8 cellular contexts compared by ENCODE assay signal in the genomic region with DNA sequence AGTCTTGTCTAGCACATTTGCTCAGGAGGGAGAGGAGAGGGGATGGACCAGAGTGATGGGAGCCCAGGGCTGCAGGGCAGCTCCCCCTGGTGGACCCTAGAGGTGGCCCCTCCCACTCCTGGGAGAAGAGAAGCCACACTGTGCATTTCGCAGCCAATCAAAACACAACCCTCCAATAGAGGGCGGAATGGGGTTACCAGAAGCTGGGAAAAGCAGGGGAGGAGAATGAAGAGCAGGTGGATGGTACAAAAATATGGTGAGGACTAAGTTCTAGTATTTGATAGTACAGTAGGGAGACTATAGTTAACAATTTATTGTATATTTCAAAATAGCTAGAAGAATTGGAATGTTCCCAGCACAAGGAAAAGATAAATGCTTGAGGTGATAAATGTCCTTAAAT. TPM values are rescaled to one million over a fixed set of nuclear protein-coding genes. Genes with fewer than 3 reads are reported as not detected.
DNase-seq lines count a peak whose midpoint lies in the region; ATAC-seq and TF ChIP-seq lines count a peak whose summit lies in the region.

No MANE protein-coding gene starts in this region.

- H4K8ac ChIP-seq in H9 (replicated peaks; ENCODE audit: insufficient read length, low read depth, low read length) = no peak overlapping the region

- H2BK20ac ChIP-seq in H9 (ENCODE audit: low read depth, low read length, poor library complexity, severe bottlenecking) = no peak overlapping the region

- H3K27me3 Mint-ChIP-seq in H9 (ENCODE audit: low read depth) = no peaks in the 10 kb centered on the region; the same call in 1 of the 2 replicates

- no peak overlapping the region for H2AK5ac ChIP-seq in H9 (ENCODE audit: insufficient read length, low read length)

- H2BK15ac ChIP-seq in H9 (ENCODE audit: low read depth, low read length) = no peak overlapping the region

- no CpG with 5 or more reads among the region's 2 CpGs for WGBS in H9 (ENCODE audit: extremely low coverage, insufficient read length, low lambda C conversion rate)
- WGBS in body of pancreas, 2 donors = 21 to 56% methylated on average over 2 of the region's 2 CpGs
- WGBS in smooth muscle cell (ENCODE audit: low lambda C conversion rate) = 23% methylated on average over 2 of the region's 2 CpGs

- no peak overlapping the region for H3K27ac Mint-ChIP-seq in H9

- peak; percentile 84 for ATAC-seq in body of pancreas
- no peak for ATAC-seq in GM18519 (IDR thresholded peaks at IDR 0.05; ENCODE audit: low FRiP score, unreplicated experiment)

- no peaks in the 10 kb centered on the region for H3K79me1 ChIP-seq in H9 (ENCODE audit: insufficient read depth, low read depth, low read length, poor library complexity, severe bottlenecking)

- no peaks in the 10 kb centered on the region for H3K23me2 ChIP-seq in H9 (ENCODE audit: insufficient read length, low read depth, low read length, poor library complexity, severe bottlenecking)

- peaks cover 12 to 23% of the 10 kb centered on the region in 2 donors for H3K36me3 ChIP-seq in body of pancreas (replicated peaks in 1 of 2; ENCODE audit: insufficient read depth in 1 of 2, low read depth in 2 of 2)
- H3K36me3 ChIP-seq in smooth muscle cell (ENCODE audit: low read depth) = no peaks in the 10 kb centered on the region

- H3K79me2 ChIP-seq in H9 (ENCODE audit: insufficient read depth, low read length) (no peaks in the 10 kb centered on the region), smooth muscle cell (ENCODE audit: low read depth) (no peaks in the 10 kb centered on the region)

- peaks cover 3 to 5% of the 10 kb centered on the region in 2 experiments; a peak in 2 of 4 replicates for H3K4me1 Mint-ChIP-seq in H9

- H3K27me3 ChIP-seq in H9 (ENCODE audit: insufficient read depth, low read length) = no peaks in the 10 kb centered on the region
- H3K27me3 ChIP-seq in body of pancreas = no peaks in the 10 kb centered on the region
- no peaks in the 10 kb centered on the region for H3K27me3 ChIP-seq in smooth muscle cell (ENCODE audit: low read depth)

- H4K5ac ChIP-seq in H9 (ENCODE audit: insufficient read length, low read depth, low read length) = no peak overlapping the region

- no peak overlapping the region for H3K27ac ChIP-seq in H9 (ENCODE audit: insufficient read length, low read depth, low read length)
- H3K27ac ChIP-seq in body of pancreas = no peak overlapping the region
- H3K27ac ChIP-seq in smooth muscle cell (ENCODE audit: low read depth) = no peak overlapping the region

- no peak overlapping the region for H2BK12ac ChIP-seq in H9 (ENCODE audit: insufficient read length, low read depth, low read length)

- no peak overlapping the region for H3K9ac ChIP-seq in H9 (ENCODE audit: extremely low read depth, insufficient read length, low read length)
- no peak overlapping the region for H3K9ac ChIP-seq in smooth muscle cell (ENCODE audit: low read depth)

- peak; percentile 98 for TF ChIP-seq CTCF in H9 (conservative IDR thresholded peaks at IDR 0.05)
- peak; percentile 53 to 85 (median 74) for TF ChIP-seq CTCF in body of pancreas (IDR thresholded peaks at IDR 0.05)
- TF ChIP-seq CTCF in smooth muscle cell (IDR thresholded peaks at IDR 0.05; ENCODE audit: borderline replicate concordance, insufficient read depth, poor library complexity, severe bottlenecking) = peak; percentile 86

- peaks cover 21% of the 10 kb centered on the region for H3F3A ChIP-seq in smooth muscle cell (ENCODE audit: low read depth)

- H3K56ac ChIP-seq in H9 (ENCODE audit: insufficient read length, low read depth, low read length) = no peak overlapping the region

- H3K4me3 Mint-ChIP-seq in H9 = no peak overlapping the region

- no peak overlapping the region for H2BK5ac ChIP-seq in H9 (ENCODE audit: insufficient read length, low read length)

- no peak overlapping the region for H3K14ac ChIP-seq in H9 (ENCODE audit: insufficient read depth, low read length)

- H3K4me2 ChIP-seq in H9 (ENCODE audit: insufficient read depth, insufficient read length, low read length) (no peak overlapping the region), smooth muscle cell (no peak overlapping the region)

- H3K36me3 Mint-ChIP-seq in H9 (ENCODE audit: insufficient read depth in 1 of 3, low read depth in 3 of 3) = peaks cover 22 to 64% (median 40%) of the 10 kb centered on the region in 3 experiments; a peak in 6 of 7 replicates

- H3K4me1 ChIP-seq in H9 (ENCODE audit: insufficient read depth, low read length) (no peaks in the 10 kb centered on the region), body of pancreas (peaks cover 12% of the 10 kb centered on the region), smooth muscle cell (ENCODE audit: low read depth) (no peaks in the 10 kb centered on the region)

- H3K4me3 ChIP-seq in body of pancreas (no peak overlapping the region), smooth muscle cell (no peak overlapping the region)

- H2BK120ac ChIP-seq in H9 (ENCODE audit: low read depth, low read length, poor library complexity, severe bottlenecking) = no peak overlapping the region

- peak; percentile 21 for DNase-seq in DMS79 treated with DMSO at 0.1 percent for 48 hours (lab: John Stamatoyannopoulos, UW)
- peak; percentile 90 for DNase-seq in H9
- DNase-seq in NCI-H1436 (lab: John Stamatoyannopoulos, UW) = peak; percentile 86
- DNase-seq in T-helper 1 cell = peak; percentile 26 to 54 (median 42)
- peak; percentile 61 to 83 (median 76) for DNase-seq in body of pancreas
- DNase-seq in iPS DF 19.7 (ENCODE audit: low read depth, low spot score) = peak; percentile 60
- DNase-seq in smooth muscle cell (lab: John Stamatoyannopoulos, UW; ENCODE audit: unreplicated experiment) = peak; percentile 38

- H3T11ph ChIP-seq in H9 (ENCODE audit: low read length) = no peak overlapping the region

- H2AFZ ChIP-seq in H9 (ENCODE audit: low read length) (no peak overlapping the region), smooth muscle cell (ENCODE audit: low read depth) (no peak overlapping the region)

- intact Hi-C loops in body of pancreas (cut with DNase I) = no loop called here

- H4K91ac ChIP-seq in H9 (ENCODE audit: insufficient read length, low read depth, low read length) = no peak overlapping the region

- H3K18ac ChIP-seq in H9 (ENCODE audit: insufficient read length, low read depth, low read length) = no peak overlapping the region

- H3K9me3 Mint-ChIP-seq in H9 = no peaks in the 10 kb centered on the region

- no peak for TF ChIP-seq POLR2A in body of pancreas (IDR thresholded peaks at IDR 0.05)

- H3K4ac ChIP-seq in H9 (ENCODE audit: low read depth, low read length) = no peak overlapping the region

- no peaks in the 10 kb centered on the region for H4K20me1 ChIP-seq in H9 (ENCODE audit: control insufficient read depth, insufficient read depth, insufficient read length)
- H4K20me1 ChIP-seq in smooth muscle cell (ENCODE audit: low read depth) = no peaks in the 10 kb centered on the region

- H3K23ac ChIP-seq in H9 (ENCODE audit: insufficient read length, low read depth, low read length) = no peak overlapping the region

- H3K9me3 ChIP-seq in H9 (ENCODE audit: control insufficient read depth, low read depth, low read length) (no peaks in the 10 kb centered on the region), body of pancreas (no peaks in the 10 kb centered on the region), smooth muscle cell (replicated peaks; ENCODE audit: low read depth) (no peaks in the 10 kb centered on the region)

RNA-seq across cellular contexts. Expression of a gene that starts 23.6 kb away (rescaled TPM):
- total RNA-seq in H9 (2021) (5.8 and 6.2 TPM in 2 replicates), body of pancreas (1 to 10 TPM; 3.1 to 5.9 TPM), smooth muscle cell (23.8 and 25.0 TPM in 2 replicates)
- 30.7 and 39.3 TPM in 2 replicates for polyA plus RNA-seq in smooth muscle cell

RNA-seq across cellular contexts. Expression of a gene that starts 27.8 kb away (rescaled TPM):
- 21.5 TPM in 2 replicates for total RNA-seq in H9 (2021)
- 10 to 100 TPM; 26.5 to 44.2 TPM for total RNA-seq in body of pancreas
- total RNA-seq in smooth muscle cell = 18.1 and 20.4 TPM in 2 replicates
- polyA plus RNA-seq in smooth muscle cell = 8.4 and 9.5 TPM in 2 replicates

RNA-seq across cellular contexts. Expression of a gene that starts 41.3 kb away (rescaled TPM):
- total RNA-seq in H9 (2021) (not detected in 2 replicates), body of pancreas (not detected), smooth muscle cell (not detected in 2 replicates)
- not detected in 2 replicates for polyA plus RNA-seq in smooth muscle cell

Comparison
In these comparisons a context has a peak if more than half of its experiments do, and no peak if none do; other contexts are left out.
1. DNase-seq: peak in every context shown above with its lines; median percentile 90 in H9; 86 in NCI-H1436; 76 in body of pancreas; 60 in iPS DF 19.7; 42 in T-helper 1 cell; 38 in smooth muscle cell; 21 in DMS79 treated with DMSO at 0.1 percent for 48 hours.